Comparison of ENCODE assay signal across 35 cellular contexts in the genomic region with DNA sequence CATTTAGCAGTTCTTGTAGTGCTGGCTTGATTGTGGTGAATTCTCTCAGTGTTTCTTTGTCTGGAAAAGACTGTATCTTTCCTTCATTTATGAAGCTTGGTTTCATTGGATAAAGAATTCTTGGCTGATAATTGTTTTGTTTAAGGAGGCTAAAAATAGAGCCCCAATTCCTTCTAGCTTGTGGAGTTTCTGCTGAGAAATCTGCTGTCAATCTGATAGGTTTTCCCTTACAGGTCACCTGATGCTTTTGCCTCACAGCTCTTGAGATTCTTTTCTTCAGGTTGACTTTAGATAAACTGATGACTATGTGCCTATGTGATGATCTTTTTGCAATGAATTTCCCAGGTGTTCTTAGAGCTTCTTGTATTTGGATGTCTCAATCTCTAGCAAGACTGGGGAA.
"Had no signal": no experiment of that assay in that cellular context is flagged by ENCODE, and none has a peak within 500 bp of the region (broad histone marks: within the 10 kb centered on the region; RNA-seq: fewer than 3 reads in every experiment).

No MANE protein-coding gene starts in this region.

- H3K27me3 ChIP-seq: MG63 had no signal

- H3K4me3 ChIP-seq: MG63 had no signal

- DNase-seq: Karpas-422, Kasumi-1, MG63, MM.1S, MV-4-11, NCI-H1048, NCI-H1092, NCI-H1092 treated with DMSO at 0.1 percent for 48 hours, NCI-H1105, NCI-H1105 treated with DMSO at 0.1 percent for 48 hours, NCI-H1417, NCI-H1417 treated with DMSO at 0.1 percent for 48 hours, NCI-H1436, NCI-H1436 treated with DMSO at 0.1 percent for 48 hours, NCI-H146, NCI-H1694, NCI-H1694 treated with DMSO at 0.1 percent for 48 hours, NCI-H187, NCI-H187 treated with DMSO at 0.1 percent for 48 hours, NCI-H1930, NCI-H2029, NCI-H2029 treated with DMSO at 0.1 percent for 48 hours, NCI-H2081, NCI-H2081 treated with DMSO at 0.1 percent for 48 hours, NCI-H2107, NCI-H2171, NCI-H2171 treated with DMSO at 0.1 percent for 48 hours, NCI-H2227 treated with DMSO at 0.1 percent for 48 hours, NCI-H226, NCI-H345, NCI-H446, NCI-H446 treated with DMSO at 0.1 percent for 48 hours, NCI-H510A, NCI-H510A treated with DMSO at 0.1 percent for 48 hours, NCI-H524 had no signal

- H3K36me3 ChIP-seq: MG63 had no signal

- H3K9me3 ChIP-seq: MG63 had no signal
